Comparison of ENCODE assay signal across 22 cellular contexts in genomic region chr16:89615176-89615575, GRCh38. TPM values are rescaled to one million over a fixed set of nuclear protein-coding genes. Genes with fewer than 3 reads are reported as not detected.
"Had no signal": no experiment of that assay in that cellular context is flagged by ENCODE, and none has a peak within 500 bp of the region (broad histone marks: within the 10 kb centered on the region; RNA-seq: fewer than 3 reads in every experiment).

No MANE protein-coding gene starts in this region.

- H3K27me3 Mint-ChIP-seq: activated CD8-positive, alpha-beta T cell treated with anti-CD3 and anti-CD28 coated beads for 36 hours; activated T-helper 17 cell treated with anti-CD3 and anti-CD28 coated beads, Interleukin-2, amount 50 U/mL, for 72 hours had no signal

- H2AFZ ChIP-seq: neural progenitor cell had no signal

- H3K4me1 ChIP-seq: right atrium auricular region, tibial artery had no signal

- H3K36me3 Mint-ChIP-seq: natural killer cell, neural progenitor cell, WTC11 had no signal

- H3K27ac ChIP-seq: esophagus squamous epithelium, heart right ventricle, left ventricle myocardium inferior, neural progenitor cell, right atrium auricular region, suprapubic skin, tibial artery had no signal

- H3K9me3 ChIP-seq: esophagus squamous epithelium, heart right ventricle, left ventricle myocardium inferior, right atrium auricular region, suprapubic skin, tibial artery had no signal

- H3K27ac Mint-ChIP-seq: activated CD8-positive, alpha-beta T cell treated with anti-CD3 and anti-CD28 coated beads for 36 hours; activated T-helper 17 cell treated with anti-CD3 and anti-CD28 coated beads, Interleukin-2, amount 50 U/mL, for 72 hours; natural killer cell had no signal

- H3K4me3 Mint-ChIP-seq: activated CD8-positive, alpha-beta T cell treated with anti-CD3 and anti-CD28 coated beads for 36 hours; activated T-cell treated with anti-CD3 and anti-CD28 coated beads, Interleukin-2, amount 50 U/mL, for 4 hours; activated T-helper 17 cell treated with anti-CD3 and anti-CD28 coated beads, Interleukin-2, amount 50 U/mL, for 72 hours; effector memory CD8-positive, alpha-beta T cell; natural killer cell; neural progenitor cell; WTC11 had no signal

- H3K36me3 ChIP-seq: esophagus squamous epithelium, heart right ventricle, left ventricle myocardium inferior, neural progenitor cell, right atrium auricular region, suprapubic skin, tibial artery had no signal

- H3K9ac ChIP-seq: neural progenitor cell had no signal

- DNase-seq: activated CD4-positive, alpha-beta T cell treated with anti-CD3 and anti-CD28 coated beads, Interleukin-2, amount 50 U/mL, for 1 hour; caudate nucleus; cortex of kidney; effector memory CD8-positive, alpha-beta T cell; esophagus squamous epithelium; foreskin melanocyte; kidney glomerular epithelial cell; left ventricle myocardium inferior; mesendoderm; tibial artery had no signal

- H3K9me3 Mint-ChIP-seq: activated T-cell treated with anti-CD3 and anti-CD28 coated beads, Interleukin-2, amount 50 U/mL, for 4 hours; activated T-helper 17 cell treated with anti-CD3 and anti-CD28 coated beads, Interleukin-2, amount 50 U/mL, for 72 hours had no signal

- H3K4me2 ChIP-seq: neural progenitor cell had no signal

- H3K4me3 ChIP-seq: esophagus squamous epithelium, heart right ventricle, left ventricle myocardium inferior, lung, neural progenitor cell, right atrium auricular region, suprapubic skin, tibial artery had no signal

- ATAC-seq: activated CD8-positive, alpha-beta T cell treated with anti-CD3 and anti-CD28 coated beads for 36 hours; activated T-helper 17 cell treated with anti-CD3 and anti-CD28 coated beads, Interleukin-2, amount 50 U/mL, for 72 hours; effector memory CD8-positive, alpha-beta T cell had no signal

- H3K27me3 ChIP-seq: neural progenitor cell, right atrium auricular region had no signal

RNA-seq across cellular contexts. Expression of gene DPEP1, which starts 1.7 kb away (rescaled TPM):
- total RNA-seq: activated CD8-positive, alpha-beta T cell treated with anti-CD3 and anti-CD28 coated beads for 36 hours; activated T-cell treated with anti-CD3 and anti-CD28 coated beads, Interleukin-2, amount 50 U/mL, for 4 hours; activated T-helper 17 cell treated with anti-CD3 and anti-CD28 coated beads, Interleukin-2, amount 50 U/mL, for 72 hours; chondrocyte; heart right ventricle; left ventricle myocardium inferior; mononuclear cell; natural killer cell had no signal

RNA-seq across cellular contexts. Expression of gene CPNE7, which starts 39.6 kb away (rescaled TPM):
- total RNA-seq: left ventricle myocardium inferior, right atrium auricular region had no signal
